In the genomic region with DNA sequence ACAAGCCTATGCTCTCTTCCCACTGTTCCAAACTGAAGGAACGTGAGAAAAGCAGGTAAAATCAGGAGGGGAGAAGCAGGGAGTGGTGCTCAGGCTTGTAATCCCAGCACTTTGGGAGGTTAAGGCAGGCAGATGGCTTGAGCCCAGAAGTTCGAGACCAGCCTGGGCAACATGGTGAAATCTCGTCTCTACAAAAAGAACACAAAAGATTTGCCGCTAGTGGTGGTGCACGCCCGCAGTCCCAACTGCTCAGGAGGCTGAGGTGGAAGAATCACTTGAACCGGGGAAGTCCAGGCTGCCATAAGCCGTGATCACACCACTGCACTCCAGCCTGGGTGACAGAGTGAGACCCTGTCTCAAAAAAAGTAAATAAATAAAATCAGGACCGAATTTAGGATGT, we compare ENCODE assay signal across 9 cellular contexts. TPM values are rescaled to one million over a fixed set of nuclear protein-coding genes. Genes with fewer than 3 reads are reported as not detected.
A peak's percentile ranks its signal among the peaks of the same experiment; 100 is the strongest.
DNase-seq lines count a peak whose midpoint lies in the region; ATAC-seq and TF ChIP-seq lines count a peak whose summit lies in the region.
"Had no signal": no experiment of that assay in that cellular context is flagged by ENCODE, and none has a peak within 500 bp of the region (broad histone marks: within the 10 kb centered on the region; RNA-seq: fewer than 3 reads in every experiment).

No MANE protein-coding gene starts in this region.

- no peak for ATAC-seq in upper lobe of right lung

- intact Hi-C loops in cardiac septum (cut with DNase I) (loop anchor here (2.0 kb wide), 1 partner anchor 21 kb away; no protein-coding TSS in a partner anchor), upper lobe of right lung (cut with DNase I) (no loop called here), A673 (cut with micrococcal nuclease; ENCODE audit: unreplicated experiment) (loop anchor here (2.0 kb wide), 1 partner anchor 21 kb away; no protein-coding TSS in a partner anchor)

- peaks cover 6% of the 10 kb centered on the region for H3K9me3 Mint-ChIP-seq in activated naive CD8-positive, alpha-beta T cell treated with anti-CD3 and anti-CD28 coated beads for 36 hours

- peak overlapping the region; percentile 88 for H3K27ac Mint-ChIP-seq in activated naive CD8-positive, alpha-beta T cell treated with anti-CD3 and anti-CD28 coated beads for 36 hours

- H3K4me1 ChIP-seq in right atrium auricular region = peaks cover 0 to 8% of the 10 kb centered on the region in 2 donors
- peaks cover 4 to 5% of the 10 kb centered on the region in 2 donors for H3K4me1 ChIP-seq in mucosa of rectum (ENCODE audit: control insufficient read depth in 2 of 2, insufficient read depth in 2 of 2, low read length in 2 of 2)
- H3K4me1 ChIP-seq in upper lobe of right lung = peaks cover 7% of the 10 kb centered on the region
- H3K4me1 ChIP-seq in A673 (ENCODE audit: insufficient read depth, low read length, poor library complexity, severe bottlenecking) = peaks cover 13% of the 10 kb centered on the region

- DNase-seq in right atrium auricular region (ENCODE audit: low spot score) = peak; percentile 56
- no peak for DNase-seq in cardiac septum (ENCODE audit: low spot score)
- no peak for DNase-seq in activated naive CD8-positive, alpha-beta T cell treated with anti-CD3 and anti-CD28 coated beads for 36 hours
- no peak for DNase-seq in upper lobe of right lung
- no peak for DNase-seq in central memory CD4-positive, alpha-beta T cell
- DNase-seq in A673 (ENCODE audit: low spot score) = no peak
- DNase-seq in NCI-H2171 treated with DMSO at 0.1 percent for 48 hours (lab: John Stamatoyannopoulos, UW) = no peak
- DNase-seq: NCI-H1092 treated with DMSO at 0.1 percent for 48 hours had no signal

- H3K36me3 Mint-ChIP-seq in activated naive CD8-positive, alpha-beta T cell treated with anti-CD3 and anti-CD28 coated beads for 36 hours = peaks cover 38% of the 10 kb centered on the region

- H3K9me3 ChIP-seq in right atrium auricular region = no peaks in the 10 kb centered on the region
- H3K9me3 ChIP-seq in mucosa of rectum (ENCODE audit: control insufficient read depth in 2 of 2, low read length in 2 of 2) = no peaks in the 10 kb centered on the region
- H3K9me3 ChIP-seq in upper lobe of right lung = no peaks in the 10 kb centered on the region
- H3K9me3 ChIP-seq in A673 (ENCODE audit: low read depth, low read length, poor library complexity, severe bottlenecking) = no peaks in the 10 kb centered on the region

- peak overlapping the region; percentile 45 for H3K4me3 Mint-ChIP-seq in activated naive CD8-positive, alpha-beta T cell treated with anti-CD3 and anti-CD28 coated beads for 36 hours

- H3K27ac ChIP-seq in right atrium auricular region = peak overlapping the region; percentile 87 to 93
- peak overlapping the region in 1 of 2 donors; percentile 98 for H3K27ac ChIP-seq in mucosa of rectum (ENCODE audit: low read depth in 2 of 2, low read length in 2 of 2)
- H3K27ac ChIP-seq in upper lobe of right lung = peak overlapping the region; percentile 99
- H3K27ac ChIP-seq in A673 (ENCODE audit: low read depth, low read length, poor library complexity, severe bottlenecking) = no peak overlapping the region

- peak overlapping the region; percentile 38 to 48 for H3K9ac ChIP-seq in mucosa of rectum (ENCODE audit: low read depth in 1 of 2, low read length in 2 of 2)

- no peaks in the 10 kb centered on the region for H3K27me3 ChIP-seq in right atrium auricular region
- no peaks in the 10 kb centered on the region for H3K27me3 ChIP-seq in mucosa of rectum (ENCODE audit: control insufficient read depth in 2 of 2, insufficient read depth in 2 of 2, low read length in 2 of 2)
- no peaks in the 10 kb centered on the region for H3K27me3 ChIP-seq in upper lobe of right lung
- H3K27me3 ChIP-seq in A673 (replicated peaks; ENCODE audit: insufficient read depth, low read depth, low read length, poor library complexity) = no peaks in the 10 kb centered on the region

- POLR2A ChIA-PET in A673 (lab: Charles Lee; ENCODE audit: low non-redundant PET) = interaction anchor here (0.6 kb wide), 2 partner anchors 25 to 33 kb away, joined by 5 to 6 read pairs; no protein-coding TSS in a partner anchor

- H3K4me1 Mint-ChIP-seq in activated naive CD8-positive, alpha-beta T cell treated with anti-CD3 and anti-CD28 coated beads for 36 hours = peaks cover 64% of the 10 kb centered on the region

- TF ChIP-seq CTCF in right atrium auricular region (IDR thresholded peaks at IDR 0.05) = no peak
- no peak for TF ChIP-seq CTCF in upper lobe of right lung (IDR thresholded peaks at IDR 0.05)
- TF ChIP-seq CTCF in A673 (conservative IDR thresholded peaks at IDR 0.05; ENCODE audit: low read depth, low read length) = no peak

- no peaks in the 10 kb centered on the region for H3K27me3 Mint-ChIP-seq in activated naive CD8-positive, alpha-beta T cell treated with anti-CD3 and anti-CD28 coated beads for 36 hours

- no TSS peak for BruUV-seq in A673 (replicated peaks; lab: Mats Ljungman, UMichigan)

- H3K36me3 ChIP-seq in right atrium auricular region (peaks cover 10% of the 10 kb centered on the region), mucosa of rectum (ENCODE audit: control insufficient read depth in 2 of 2, insufficient read depth in 2 of 2, low read length in 2 of 2) (peaks cover 0 to 3% of the 10 kb centered on the region in 2 donors), upper lobe of right lung (no peaks in the 10 kb centered on the region), A673 (ENCODE audit: insufficient read depth, low read length, poor library complexity, severe bottlenecking) (peaks cover 9% of the 10 kb centered on the region)

- CTCF ChIA-PET in A673 (lab: Charles Lee) = no interaction called here

- H3K4me3 ChIP-seq in right atrium auricular region (peak overlapping the region; percentile 86 to 94), mucosa of rectum (ENCODE audit: low read length in 2 of 2) (peak overlapping the region in 1 of 2 donors; percentile 90), upper lobe of right lung (peak overlapping the region; percentile 92), A673 (ENCODE audit: low read depth, low read length, poor library complexity, severe bottlenecking) (no peak overlapping the region)

RNA-seq across cellular contexts. Expression of a gene that starts 1.3 kb away (rescaled TPM):
- total RNA-seq in right atrium auricular region (1,000 to 10,000 TPM; 1,113 to 1,769 TPM), cardiac septum (452 TPM), upper lobe of right lung (1,558 TPM), A673 (2021) (2,146 and 2,488 TPM in 2 replicates)
- total RNA-seq in activated naive CD8-positive, alpha-beta T cell treated with anti-CD3 and anti-CD28 coated beads for 36 hours = 1,000 to 10,000 TPM; 1,816 to 1,884 TPM

RNA-seq across cellular contexts. Expression of a gene that starts 23.3 kb away (rescaled TPM):
- 1 to 10 TPM; 1.2 to 1.7 TPM for total RNA-seq in right atrium auricular region
- total RNA-seq in cardiac septum = 0.54 TPM
- total RNA-seq in activated naive CD8-positive, alpha-beta T cell treated with anti-CD3 and anti-CD28 coated beads for 36 hours = 10 to 100 TPM; 59.2 to 61.7 TPM
- total RNA-seq in upper lobe of right lung = 6.5 TPM
- 0.46 and 0.67 TPM in 2 replicates for total RNA-seq in A673 (2021)
